Comparison of ENCODE assay signal across 26 cellular contexts in the genomic region with DNA sequence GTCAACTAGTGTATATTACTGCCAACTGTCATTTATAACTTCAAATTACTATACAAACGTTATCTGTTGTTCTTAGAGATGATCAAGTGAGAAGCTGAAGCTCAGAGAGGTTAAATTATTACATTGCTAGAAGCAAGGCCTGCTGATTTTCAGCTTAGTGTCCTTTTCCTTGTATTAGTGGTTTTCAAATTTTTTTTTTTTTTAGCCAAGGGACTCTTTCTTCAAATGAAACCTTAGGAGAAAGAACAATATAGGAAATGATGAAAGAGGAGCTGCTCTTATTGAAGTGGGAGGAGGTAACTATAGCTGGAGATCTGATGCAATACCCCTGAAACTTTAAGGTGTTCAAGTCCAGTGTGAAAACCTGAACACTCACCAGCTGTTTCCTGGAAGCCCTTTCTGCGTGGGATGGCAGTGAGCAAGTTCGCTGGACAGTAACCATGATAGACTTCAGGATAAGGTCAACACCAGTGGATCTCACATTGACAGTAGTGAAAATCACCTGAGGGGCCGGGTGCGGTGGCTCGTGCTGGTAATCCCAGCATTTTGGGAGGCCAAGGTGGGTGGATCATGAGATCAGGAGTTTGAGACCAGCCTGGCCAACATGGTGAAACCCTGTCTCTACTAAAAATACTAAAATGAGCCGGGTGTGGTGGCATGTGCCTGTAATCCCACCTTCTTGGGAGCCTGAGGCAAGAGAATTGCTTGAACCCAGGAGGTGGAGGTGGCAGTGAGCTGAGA.
"Had no signal": no experiment of that assay in that cellular context is flagged by ENCODE, and none has a peak within 500 bp of the region (broad histone marks: within the 10 kb centered on the region; RNA-seq: fewer than 3 reads in every experiment).

No MANE protein-coding gene starts in this region.

- H3K9me3 Mint-ChIP-seq: activated B cell treated with CpG ODN at 0.5 μM for 24 hours; activated CD8-positive, alpha-beta T cell treated with anti-CD3 and anti-CD28 coated beads for 36 hours; activated T-helper 17 cell treated with anti-CD3 and anti-CD28 coated beads, Interleukin-2, amount 50 U/mL, for 72 hours; neural progenitor cell; type B pancreatic cell had no signal

- H3K27me3 Mint-ChIP-seq: activated B cell treated with CpG ODN at 0.5 μM for 24 hours; activated CD8-positive, alpha-beta memory T cell treated with anti-CD3 and anti-CD28 coated beads, Interleukin-2, amount 10 ng/mL, durations not matched to agents 7 days and 5 days; type B pancreatic cell had no signal

- H3K27ac ChIP-seq: adrenal gland, ascending aorta, brain microvascular endothelial cell, hepatocyte, left ventricle myocardium inferior, neural progenitor cell, vagina had no signal

- DNase-seq: activated B cell treated with CpG ODN at 0.5 μM for 24 hours; activated CD4-positive, alpha-beta T cell treated with anti-CD3 and anti-CD28 coated beads for 48 hours; activated CD8-positive, alpha-beta memory T cell treated with anti-CD3 and anti-CD28 coated beads, Interleukin-2, amount 10 ng/mL, durations not matched to agents 7 days and 5 days; activated CD8-positive, alpha-beta T cell treated with anti-CD3 and anti-CD28 coated beads for 36 hours; adrenal gland; brain microvascular endothelial cell; central memory CD4-positive, alpha-beta T cell; dermis blood vessel endothelial cell; effector CD8-positive, alpha-beta T cell; glutamatergic neuron; immature natural killer cell; kidney glomerular epithelial cell; left ventricle myocardium inferior; naive thymus-derived CD8-positive, alpha-beta T cell; small intestine; stimulated activated CD4-positive, alpha-beta T cell treated with anti-CD3 and anti-CD28 coated beads, Interleukin-2, amount 100 ng/mL, for 24 hours; T-helper 9 cell had no signal

- H3K27ac Mint-ChIP-seq: activated B cell treated with CpG ODN at 0.5 μM for 24 hours; activated CD8-positive, alpha-beta memory T cell treated with anti-CD3 and anti-CD28 coated beads, Interleukin-2, amount 10 ng/mL, durations not matched to agents 7 days and 5 days; activated CD8-positive, alpha-beta T cell treated with anti-CD3 and anti-CD28 coated beads for 36 hours; activated naive CD8-positive, alpha-beta T cell; activated T-helper 17 cell treated with anti-CD3 and anti-CD28 coated beads, Interleukin-2, amount 50 U/mL, for 72 hours; immature natural killer cell; mesothelial cell of epicardium; naive thymus-derived CD8-positive, alpha-beta T cell; neural progenitor cell; stimulated activated effector memory CD8-positive, alpha-beta T cell treated with anti-CD3 and anti-CD28 coated beads, Interleukin-12 subunit alpha, Interleukin-12 subunit beta, amount 100 ng/mL, for 72 hours; type B pancreatic cell had no signal

- H3K4me3 Mint-ChIP-seq: activated B cell treated with CpG ODN at 0.5 μM for 24 hours; activated CD8-positive, alpha-beta memory T cell treated with anti-CD3 and anti-CD28 coated beads, Interleukin-2, amount 10 ng/mL, durations not matched to agents 7 days and 5 days; activated CD8-positive, alpha-beta T cell treated with anti-CD3 and anti-CD28 coated beads for 36 hours; activated naive CD8-positive, alpha-beta T cell; activated T-helper 17 cell treated with anti-CD3 and anti-CD28 coated beads, Interleukin-2, amount 50 U/mL, for 72 hours; immature natural killer cell; mesothelial cell of epicardium; naive thymus-derived CD8-positive, alpha-beta T cell; neural progenitor cell; stimulated activated effector memory CD8-positive, alpha-beta T cell treated with anti-CD3 and anti-CD28 coated beads, Interleukin-12 subunit alpha, Interleukin-12 subunit beta, amount 100 ng/mL, for 72 hours; type B pancreatic cell had no signal

- H3K36me3 Mint-ChIP-seq: activated CD8-positive, alpha-beta memory T cell treated with anti-CD3 and anti-CD28 coated beads, Interleukin-2, amount 10 ng/mL, durations not matched to agents 7 days and 5 days; activated naive CD8-positive, alpha-beta T cell; immature natural killer cell; mesothelial cell of epicardium; neural progenitor cell; stimulated activated effector memory CD8-positive, alpha-beta T cell treated with anti-CD3 and anti-CD28 coated beads, Interleukin-12 subunit alpha, Interleukin-12 subunit beta, amount 100 ng/mL, for 72 hours; type B pancreatic cell had no signal

- H3K4me1 Mint-ChIP-seq: activated B cell treated with CpG ODN at 0.5 μM for 24 hours; activated CD8-positive, alpha-beta memory T cell treated with anti-CD3 and anti-CD28 coated beads, Interleukin-2, amount 10 ng/mL, durations not matched to agents 7 days and 5 days; activated T-helper 17 cell treated with anti-CD3 and anti-CD28 coated beads, Interleukin-2, amount 50 U/mL, for 72 hours; immature natural killer cell; mesothelial cell of epicardium; naive thymus-derived CD8-positive, alpha-beta T cell; neural progenitor cell; stimulated activated effector memory CD8-positive, alpha-beta T cell treated with anti-CD3 and anti-CD28 coated beads, Interleukin-12 subunit alpha, Interleukin-12 subunit beta, amount 100 ng/mL, for 72 hours had no signal
